In the genomic region with DNA sequence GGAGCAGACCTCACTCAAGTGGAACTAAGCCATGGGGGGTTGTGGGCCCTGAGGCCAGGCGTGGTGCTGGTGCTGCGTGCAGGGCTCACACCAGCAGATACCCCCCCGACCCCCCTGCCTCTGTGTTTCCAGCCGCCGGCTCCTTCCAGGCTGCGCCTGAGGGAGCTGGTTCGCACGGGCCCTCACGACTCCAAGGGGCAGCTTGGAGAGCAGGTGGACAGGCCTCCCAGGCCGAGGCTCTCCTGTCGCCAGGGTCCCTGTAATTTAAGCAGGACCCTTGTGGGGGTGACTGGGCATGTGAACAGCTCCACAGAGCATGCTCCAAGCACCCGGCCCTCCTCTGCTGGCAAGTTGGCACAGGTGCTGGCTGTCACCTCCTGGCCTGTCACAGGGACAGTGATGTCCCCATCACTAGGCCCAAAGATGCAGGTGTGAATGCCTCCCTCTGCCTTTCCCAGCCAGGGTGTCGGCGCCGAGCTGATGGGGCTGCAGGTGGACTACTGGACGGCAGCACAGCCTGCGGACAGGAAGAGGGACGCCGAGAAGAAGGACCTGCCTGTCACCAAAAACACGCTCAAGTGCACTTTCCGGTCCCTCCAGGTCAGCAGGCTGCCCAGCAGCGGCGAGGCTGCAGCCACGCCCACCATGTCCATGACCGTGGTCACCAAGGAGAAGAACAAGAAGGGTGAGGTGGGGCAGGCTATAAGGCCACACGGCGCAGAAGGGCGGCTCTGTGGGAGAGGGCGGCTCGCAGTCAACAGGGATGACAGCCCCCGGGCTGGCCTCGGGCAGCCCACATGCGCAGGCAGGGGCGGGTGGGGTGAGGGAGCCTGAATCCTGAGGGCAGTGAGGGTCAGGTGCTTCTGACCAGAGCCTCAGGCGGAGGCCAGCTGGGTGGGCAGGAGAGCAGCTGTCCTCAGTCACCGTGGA, we compare ENCODE assay signal across 1 cellular context.
TF ChIP-seq lines count a peak whose summit lies in the region.

No MANE protein-coding gene starts in this region.

TF ChIP-seq in K562, 482 proteins besides CTCF, POLR2A, EP300 and RAD21:
- TF ChIP-seq POLR3A (IDR thresholded peaks at IDR 0.05; ENCODE audit: borderline replicate concordance, extremely low read depth, insufficient read depth, insufficient read length) = no peak
- 0 out of 2 replicates have a peak, but pooled peaks have one; percentile 31 for TF ChIP-seq POLR2G (IDR thresholded peaks at IDR 0.05; ENCODE audit: low read depth, low read length)
TF ChIP-seq in K562: peak in this region for 1.
